Comparison of ENCODE assay signal across 1 cellular context in the genomic region with DNA sequence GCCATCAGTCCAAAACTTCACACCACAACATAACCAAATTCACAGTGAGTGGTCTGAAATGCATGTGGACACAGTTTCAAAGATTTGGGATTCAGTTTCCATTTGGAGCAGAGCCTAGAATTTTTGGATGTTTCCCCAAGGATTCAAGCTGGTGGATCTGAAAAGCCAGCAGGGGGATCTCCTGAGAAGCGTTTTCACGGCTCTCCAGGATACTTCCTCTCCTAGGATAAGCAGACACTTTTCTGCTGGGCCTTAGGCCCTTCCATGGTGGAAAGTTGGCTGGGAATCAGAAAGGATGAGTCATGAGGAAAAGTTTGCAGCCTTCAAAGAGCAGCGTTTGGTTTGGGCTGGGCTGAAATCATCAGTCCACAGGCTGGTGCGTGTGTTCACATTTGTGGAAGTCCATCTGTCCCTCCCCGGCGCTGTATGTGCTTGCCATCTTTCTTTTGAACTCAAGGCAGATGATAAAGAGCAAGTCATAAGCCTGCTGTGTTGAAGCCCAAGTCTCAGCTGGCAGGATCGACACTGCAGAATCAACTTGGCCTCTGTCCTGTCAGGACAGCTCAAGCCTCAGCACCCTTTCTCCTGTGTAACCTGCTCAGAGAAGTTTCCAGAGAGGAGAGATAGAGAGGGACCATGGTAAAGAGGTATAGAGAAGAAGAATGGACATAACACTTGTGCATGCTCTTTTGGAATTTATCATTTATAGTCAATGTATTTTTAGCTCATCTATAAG.
TF ChIP-seq lines count a peak whose summit lies in the region.

No MANE protein-coding gene starts in this region.

TF ChIP-seq in HEK293, 187 proteins besides CTCF, POLR2A, EP300 and RAD21 (continued from another document and continues in another):
- TF ChIP-seq ZNF623 (tag by site-specific recombination; IDR thresholded peaks at IDR 0.05) (0 out of 2 replicates have a peak, but pooled peaks have one; percentile 12), ZBTB6 (tag by site-specific recombination; IDR thresholded peaks at IDR 0.05) (no peak), ZNF561 (tag by site-specific recombination; IDR thresholded peaks at IDR 0.05; ENCODE audit: borderline replicate concordance) (peak; percentile 99), HIC1 (tag by site-specific recombination; IDR thresholded peaks at IDR 0.05) (peak; percentile 77), ZNF23 (tag by site-specific recombination; IDR thresholded peaks at IDR 0.05; ENCODE audit: borderline replicate concordance) (no peak), ZNF449 (tag by site-specific recombination; IDR thresholded peaks at IDR 0.05) (peak; percentile 93), ZNF624 (tag by site-specific recombination; IDR thresholded peaks at IDR 0.05) (no peak), OSR2 (tag by site-specific recombination; IDR thresholded peaks at IDR 0.05) (no peak), ZNF621 (tag by site-specific recombination; IDR thresholded peaks at IDR 0.05) (no peak), ZNF548 (tag by site-specific recombination; IDR thresholded peaks at IDR 0.05) (no peak), ZNF677 (tag by site-specific recombination; IDR thresholded peaks at IDR 0.05) (no peak), ZNF549 (tag by site-specific recombination; IDR thresholded peaks at IDR 0.05) (no peak), ZSCAN16 (tag by site-specific recombination; IDR thresholded peaks at IDR 0.05) (no peak), ZNF560 (tag by site-specific recombination; IDR thresholded peaks at IDR 0.05; ENCODE audit: borderline replicate concordance) (no peak), HOXC10 (CRISPR knock-in tag; IDR thresholded peaks at IDR 0.05) (no peak), ZBTB20 (tag by site-specific recombination; IDR thresholded peaks at IDR 0.05) (no peak), HOXA7 (CRISPR knock-in tag; IDR thresholded peaks at IDR 0.05; ENCODE audit: borderline replicate concordance) (no peak), ZNF19 (tag by site-specific recombination; IDR thresholded peaks at IDR 0.05; ENCODE audit: low read depth) (no peak), KLF16 (tag by site-specific recombination; IDR thresholded peaks at IDR 0.05) (no peak), ZNF140 (tag by site-specific recombination; IDR thresholded peaks at IDR 0.05) (no peak), ZNF768 (tag by site-specific recombination; IDR thresholded peaks at IDR 0.05) (no peak), ZNF585B (tag by site-specific recombination; IDR thresholded peaks at IDR 0.05) (no peak), ZNF211 (tag by site-specific recombination; IDR thresholded peaks at IDR 0.05; ENCODE audit: low read depth) (no peak), ZNF76 (tag by site-specific recombination; IDR thresholded peaks at IDR 0.05; ENCODE audit: borderline replicate concordance, low read depth) (no peak), ZNF354C (tag by site-specific recombination; IDR thresholded peaks at IDR 0.05; ENCODE audit: borderline replicate concordance, low read depth) (no peak), ZNF707 (tag by site-specific recombination; IDR thresholded peaks at IDR 0.05) (no peak), ZNF777 (tag by site-specific recombination; IDR thresholded peaks at IDR 0.05; ENCODE audit: borderline replicate concordance) (no peak), IKZF3 (tag by site-specific recombination; IDR thresholded peaks at IDR 0.05) (peak; percentile 65; the same call in 1 of the 2 replicates), ZNF544 (tag by site-specific recombination; IDR thresholded peaks at IDR 0.05) (no peak), ZNF558 (tag by site-specific recombination; IDR thresholded peaks at IDR 0.05) (peak; percentile 67; the same call in 1 of the 2 replicates), PRDM10 (tag by site-specific recombination; IDR thresholded peaks at IDR 0.05) (peak; percentile 98), MYNN (tag by site-specific recombination; IDR thresholded peaks at IDR 0.05; ENCODE audit: borderline replicate concordance) (no peak)
- TF ChIP-seq, protein P1, sequence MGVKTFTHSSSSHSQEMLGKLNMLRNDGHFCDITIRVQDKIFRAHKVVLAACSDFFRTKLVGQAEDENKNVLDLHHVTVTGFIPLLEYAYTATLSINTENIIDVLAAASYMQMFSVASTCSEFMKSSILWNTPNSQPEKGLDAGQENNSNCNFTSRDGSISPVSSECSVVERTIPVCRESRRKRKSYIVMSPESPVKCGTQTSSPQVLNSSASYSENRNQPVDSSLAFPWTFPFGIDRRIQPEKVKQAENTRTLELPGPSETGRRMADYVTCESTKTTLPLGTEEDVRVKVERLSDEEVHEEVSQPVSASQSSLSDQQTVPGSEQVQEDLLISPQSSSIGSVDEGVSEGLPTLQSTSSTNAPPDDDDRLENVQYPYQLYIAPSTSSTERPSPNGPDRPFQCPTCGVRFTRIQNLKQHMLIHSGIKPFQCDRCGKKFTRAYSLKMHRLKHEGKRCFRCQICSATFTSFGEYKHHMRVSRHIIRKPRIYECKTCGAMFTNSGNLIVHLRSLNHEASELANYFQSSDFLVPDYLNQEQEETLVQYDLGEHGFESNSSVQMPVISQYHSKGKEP (tag by site-specific recombination; IDR thresholded peaks at IDR 0.05) = 0 out of 2 replicates have a peak, but pooled peaks have one; percentile 30
- TF ChIP-seq, protein P2, sequence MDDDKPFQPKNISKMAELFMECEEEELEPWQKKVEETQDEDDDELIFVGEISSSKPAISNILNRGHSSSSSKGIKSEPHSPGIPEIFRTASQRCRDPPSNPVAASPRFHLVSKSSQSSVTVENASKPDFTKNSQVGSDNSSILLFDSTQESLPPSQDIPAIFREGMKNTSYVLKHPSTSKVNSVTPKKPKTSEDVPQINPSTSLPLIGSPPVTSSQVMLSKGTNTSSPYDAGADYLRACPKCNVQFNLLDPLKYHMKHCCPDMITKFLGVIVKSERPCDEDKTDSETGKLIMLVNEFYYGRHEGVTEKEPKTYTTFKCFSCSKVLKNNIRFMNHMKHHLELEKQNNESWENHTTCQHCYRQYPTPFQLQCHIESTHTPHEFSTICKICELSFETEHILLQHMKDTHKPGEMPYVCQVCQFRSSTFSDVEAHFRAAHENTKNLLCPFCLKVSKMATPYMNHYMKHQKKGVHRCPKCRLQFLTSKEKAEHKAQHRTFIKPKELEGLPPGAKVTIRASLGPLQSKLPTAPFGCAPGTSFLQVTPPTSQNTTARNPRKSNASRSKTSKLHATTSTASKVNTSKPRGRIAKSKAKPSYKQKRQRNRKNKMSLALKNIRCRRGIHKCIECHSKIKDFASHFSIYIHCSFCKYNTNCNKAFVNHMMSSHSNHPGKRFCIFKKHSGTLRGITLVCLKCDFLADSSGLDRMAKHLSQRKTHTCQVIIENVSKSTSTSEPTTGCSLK (tag by site-specific recombination; IDR thresholded peaks at IDR 0.05) = no peak
- TF ChIP-seq, protein P3, sequence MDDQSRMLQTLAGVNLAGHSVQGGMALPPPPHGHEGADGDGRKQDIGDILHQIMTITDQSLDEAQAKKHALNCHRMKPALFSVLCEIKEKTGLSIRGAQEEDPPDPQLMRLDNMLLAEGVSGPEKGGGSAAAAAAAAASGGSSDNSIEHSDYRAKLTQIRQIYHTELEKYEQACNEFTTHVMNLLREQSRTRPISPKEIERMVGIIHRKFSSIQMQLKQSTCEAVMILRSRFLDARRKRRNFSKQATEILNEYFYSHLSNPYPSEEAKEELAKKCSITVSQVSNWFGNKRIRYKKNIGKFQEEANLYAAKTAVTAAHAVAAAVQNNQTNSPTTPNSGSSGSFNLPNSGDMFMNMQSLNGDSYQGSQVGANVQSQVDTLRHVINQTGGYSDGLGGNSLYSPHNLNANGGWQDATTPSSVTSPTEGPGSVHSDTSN (CRISPR knock-in tag; IDR thresholded peaks at IDR 0.05) = no peak
- TF ChIP-seq, protein P4, sequence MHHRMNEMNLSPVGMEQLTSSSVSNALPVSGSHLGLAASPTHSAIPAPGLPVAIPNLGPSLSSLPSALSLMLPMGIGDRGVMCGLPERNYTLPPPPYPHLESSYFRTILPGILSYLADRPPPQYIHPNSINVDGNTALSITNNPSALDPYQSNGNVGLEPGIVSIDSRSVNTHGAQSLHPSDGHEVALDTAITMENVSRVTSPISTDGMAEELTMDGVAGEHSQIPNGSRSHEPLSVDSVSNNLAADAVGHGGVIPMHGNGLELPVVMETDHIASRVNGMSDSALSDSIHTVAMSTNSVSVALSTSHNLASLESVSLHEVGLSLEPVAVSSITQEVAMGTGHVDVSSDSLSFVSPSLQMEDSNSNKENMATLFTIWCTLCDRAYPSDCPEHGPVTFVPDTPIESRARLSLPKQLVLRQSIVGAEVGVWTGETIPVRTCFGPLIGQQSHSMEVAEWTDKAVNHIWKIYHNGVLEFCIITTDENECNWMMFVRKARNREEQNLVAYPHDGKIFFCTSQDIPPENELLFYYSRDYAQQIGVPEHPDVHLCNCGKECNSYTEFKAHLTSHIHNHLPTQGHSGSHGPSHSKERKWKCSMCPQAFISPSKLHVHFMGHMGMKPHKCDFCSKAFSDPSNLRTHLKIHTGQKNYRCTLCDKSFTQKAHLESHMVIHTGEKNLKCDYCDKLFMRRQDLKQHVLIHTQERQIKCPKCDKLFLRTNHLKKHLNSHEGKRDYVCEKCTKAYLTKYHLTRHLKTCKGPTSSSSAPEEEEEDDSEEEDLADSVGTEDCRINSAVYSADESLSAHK (tag by site-specific recombination; IDR thresholded peaks at IDR 0.05) = peak; percentile 83
